1 cellular context compared by ENCODE assay signal in the genomic region with DNA sequence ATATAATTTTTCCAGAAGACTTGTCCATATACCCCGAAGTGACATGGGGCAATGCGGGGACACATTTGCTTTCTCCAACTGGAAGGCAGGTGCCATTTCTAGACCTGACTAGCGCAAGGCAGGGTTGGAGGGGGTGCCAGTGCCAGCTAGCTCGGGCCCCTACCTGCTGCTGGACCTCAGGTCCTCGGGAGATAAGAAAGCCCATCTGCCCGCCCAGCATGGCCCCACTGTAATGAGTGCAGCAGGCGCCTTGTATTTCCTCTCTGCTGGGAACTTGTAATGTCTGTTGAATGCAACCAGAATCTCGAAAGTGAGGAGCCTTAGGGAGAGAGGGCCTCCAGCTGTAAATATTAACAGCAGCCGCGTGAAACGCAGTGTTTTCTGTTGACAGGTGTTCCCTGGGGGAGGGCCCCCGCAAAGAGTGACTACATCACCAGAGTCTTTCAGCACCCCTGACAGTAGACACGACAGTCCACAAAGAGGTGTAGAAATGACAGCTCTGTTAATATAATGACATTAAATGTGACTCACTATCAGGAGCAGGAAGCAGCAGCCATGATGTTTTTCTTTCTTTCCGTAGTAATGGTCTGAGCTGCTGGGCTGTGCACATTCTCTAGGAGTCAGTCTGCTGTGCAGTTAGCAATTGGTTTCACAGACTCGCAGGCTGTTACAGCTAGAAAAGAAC.
TF ChIP-seq lines count a peak whose summit lies in the region.

No MANE protein-coding gene starts in this region.

TF ChIP-seq in SK-N-SH, 30 proteins besides CTCF, POLR2A, EP300 and RAD21:
- no peak for TF ChIP-seq MXI1 (IDR thresholded peaks at IDR 0.05; ENCODE audit: low read depth, low read length)
- TF ChIP-seq, protein P1, sequence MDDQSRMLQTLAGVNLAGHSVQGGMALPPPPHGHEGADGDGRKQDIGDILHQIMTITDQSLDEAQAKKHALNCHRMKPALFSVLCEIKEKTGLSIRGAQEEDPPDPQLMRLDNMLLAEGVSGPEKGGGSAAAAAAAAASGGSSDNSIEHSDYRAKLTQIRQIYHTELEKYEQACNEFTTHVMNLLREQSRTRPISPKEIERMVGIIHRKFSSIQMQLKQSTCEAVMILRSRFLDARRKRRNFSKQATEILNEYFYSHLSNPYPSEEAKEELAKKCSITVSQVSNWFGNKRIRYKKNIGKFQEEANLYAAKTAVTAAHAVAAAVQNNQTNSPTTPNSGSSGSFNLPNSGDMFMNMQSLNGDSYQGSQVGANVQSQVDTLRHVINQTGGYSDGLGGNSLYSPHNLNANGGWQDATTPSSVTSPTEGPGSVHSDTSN (IDR thresholded peaks at IDR 0.05) = peak; percentile 72
- TF ChIP-seq JUND (IDR thresholded peaks at IDR 0.05) = peak; percentile 26; the same call in 1 of the 2 replicates
- TF ChIP-seq, protein P2, sequence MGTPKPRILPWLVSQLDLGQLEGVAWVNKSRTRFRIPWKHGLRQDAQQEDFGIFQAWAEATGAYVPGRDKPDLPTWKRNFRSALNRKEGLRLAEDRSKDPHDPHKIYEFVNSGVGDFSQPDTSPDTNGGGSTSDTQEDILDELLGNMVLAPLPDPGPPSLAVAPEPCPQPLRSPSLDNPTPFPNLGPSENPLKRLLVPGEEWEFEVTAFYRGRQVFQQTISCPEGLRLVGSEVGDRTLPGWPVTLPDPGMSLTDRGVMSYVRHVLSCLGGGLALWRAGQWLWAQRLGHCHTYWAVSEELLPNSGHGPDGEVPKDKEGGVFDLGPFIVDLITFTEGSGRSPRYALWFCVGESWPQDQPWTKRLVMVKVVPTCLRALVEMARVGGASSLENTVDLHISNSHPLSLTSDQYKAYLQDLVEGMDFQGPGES (IDR thresholded peaks at IDR 0.05; ENCODE audit: low read depth, low read length) = no peak
- TF ChIP-seq FOSL2 (IDR thresholded peaks at IDR 0.05; ENCODE audit: borderline replicate concordance, low read depth) = peak; percentile 5; the same call in 1 of the 2 replicates
- peak; percentile 35; the same call in 1 of the 2 replicates for TF ChIP-seq YY1 (IDR thresholded peaks at IDR 0.05; ENCODE audit: low read depth)
- peak; percentile 43; the same call in 1 of the 2 replicates for TF ChIP-seq TCF12 (IDR thresholded peaks at IDR 0.05)
- no peak for TF ChIP-seq GATA2 (CRISPR knock-in tag; IDR thresholded peaks at IDR 0.05)
- no peak for TF ChIP-seq ELF1 (IDR thresholded peaks at IDR 0.05)
